ENCODE assay signal across 1 cellular context in the genomic region with DNA sequence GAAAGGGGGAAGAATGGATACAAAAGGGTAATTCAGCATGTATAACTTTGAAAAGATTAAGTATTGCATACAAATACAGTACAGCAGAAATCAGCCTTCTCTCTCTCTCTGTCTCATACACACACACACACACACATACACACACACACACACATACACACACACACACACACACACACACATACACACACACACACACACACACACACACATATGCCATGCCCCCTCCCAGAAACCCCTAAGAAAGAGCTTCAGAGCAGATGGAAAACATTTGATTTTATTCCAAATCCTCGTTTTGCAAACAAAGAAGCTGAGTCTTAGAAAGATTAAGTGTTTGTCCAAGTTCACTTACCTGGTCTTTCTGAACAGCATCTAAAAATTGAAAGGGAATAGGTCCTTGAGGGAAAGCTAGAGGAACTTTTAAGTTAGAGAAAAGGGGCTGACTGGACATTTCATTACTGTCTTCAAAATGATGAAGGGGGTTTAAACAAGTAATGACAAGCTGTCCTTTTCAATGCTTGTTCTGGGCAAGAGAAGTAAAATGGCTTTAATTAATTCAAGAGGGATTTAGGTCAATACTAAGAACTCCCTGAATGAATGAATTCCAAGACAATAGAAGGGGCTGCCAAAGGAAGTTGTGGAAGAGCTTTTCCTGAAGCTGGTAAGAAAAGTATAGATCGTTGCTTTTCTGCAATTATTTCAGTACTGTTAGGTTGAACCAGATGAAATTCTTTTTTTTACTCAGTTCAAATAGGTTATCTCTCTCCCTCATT.
TF ChIP-seq lines count a peak whose summit lies in the region.

No MANE protein-coding gene starts in this region.

TF ChIP-seq in K562, 482 proteins besides CTCF, POLR2A, EP300 and RAD21:
- TF ChIP-seq OTX1 (CRISPR knock-in tag; IDR thresholded peaks at IDR 0.05) (no peak), ZNF282 (CRISPR knock-in tag; IDR thresholded peaks at IDR 0.05) (no peak), MCM3 (IDR thresholded peaks at IDR 0.05) (peak; percentile 71; the same call in 1 of the 2 replicates)
